ENCODE assay signal across 22 cellular contexts in the genomic region with DNA sequence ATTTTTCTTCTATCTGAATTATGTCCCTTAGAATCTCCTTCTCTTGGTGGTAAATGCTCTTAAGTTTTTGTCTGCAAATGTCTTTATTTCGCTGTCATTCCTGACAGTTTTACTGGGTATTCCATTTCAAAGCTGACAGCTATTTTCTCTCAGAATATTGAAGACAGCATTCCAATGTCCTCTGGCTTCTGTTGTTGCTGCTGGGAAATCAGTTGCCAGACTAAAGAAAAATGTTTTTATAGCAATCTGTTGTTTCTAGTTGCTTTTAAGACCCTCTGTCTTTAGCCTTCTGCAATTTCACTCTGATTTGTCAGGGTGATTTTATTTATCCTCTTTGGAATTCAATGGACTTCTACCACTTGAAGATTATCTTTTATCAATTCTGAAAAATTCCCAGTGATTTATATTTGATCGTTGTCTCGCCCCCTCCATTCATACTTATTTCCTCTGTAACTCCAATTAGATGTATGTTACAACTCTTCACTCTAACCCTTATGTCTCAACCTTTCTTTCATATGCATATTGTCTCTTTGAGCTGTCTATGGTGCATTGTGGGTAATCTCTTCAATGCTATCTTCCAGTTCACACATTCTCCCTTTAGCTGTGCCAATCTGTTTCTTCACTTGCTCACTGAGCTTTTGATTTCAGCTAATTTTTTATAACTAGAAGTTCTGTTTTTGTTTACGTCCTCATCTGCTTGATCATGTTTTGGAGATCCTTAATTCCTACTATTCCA. TPM values are rescaled to one million over a fixed set of nuclear protein-coding genes. Genes with fewer than 3 reads are reported as not detected.
DNase-seq lines count a peak whose midpoint lies in the region; ATAC-seq and TF ChIP-seq lines count a peak whose summit lies in the region.
"Had no signal": no experiment of that assay in that cellular context is flagged by ENCODE, and none has a peak within 500 bp of the region (broad histone marks: within the 10 kb centered on the region; RNA-seq: fewer than 3 reads in every experiment).

No MANE protein-coding gene starts in this region.

- H3K4me3 Mint-ChIP-seq in natural killer cell (no peak overlapping the region), memory B cell (no peak overlapping the region)
- no peak overlapping the region for H3K4me3 Mint-ChIP-seq in natural killer cell treated with Interleukin-12 subunit alpha and Interleukin-12 subunit beta and Interleukin-15 and Interleukin-18, amount 100 ng/mL, for 72 hours
- H3K4me3 Mint-ChIP-seq: H9 had no signal

- ATAC-seq in natural killer cell (no peak), Panc1 (no peak), memory B cell (ENCODE audit: low read depth) (no peak), HG02571 (IDR thresholded peaks at IDR 0.05; ENCODE audit: unreplicated experiment) (no peak), HG02763 (IDR thresholded peaks at IDR 0.05; ENCODE audit: unreplicated experiment) (no peak)
- no peak for ATAC-seq in natural killer cell treated with Interleukin-12 subunit alpha and Interleukin-12 subunit beta and Interleukin-15 and Interleukin-18, amount 100 ng/mL, for 72 hours

- H3K27me3 Mint-ChIP-seq in natural killer cell (ENCODE audit: low read depth in 2 of 2): no peaks in the 10 kb centered on the region
- H3K27me3 Mint-ChIP-seq in natural killer cell treated with Interleukin-12 subunit alpha and Interleukin-12 subunit beta and Interleukin-15 and Interleukin-18, amount 100 ng/mL, for 72 hours: no peaks in the 10 kb centered on the region
- no peaks in the 10 kb centered on the region for H3K27me3 Mint-ChIP-seq in memory B cell

- 96% methylated on average over 4 of the region's 4 CpGs for WGBS in suprapubic skin

- in situ Hi-C loops in Panc1 (cut with HindIII; ENCODE audit: low pct_unique_long_range_greater_than_20kb, low sequenced_read_pairs): no loop called here

- H3K4me3 ChIP-seq in Panc1 (ENCODE audit: low read depth in 2 of 2, low read length in 2 of 2): no peak overlapping the region
- no peak overlapping the region for H3K4me3 ChIP-seq in suprapubic skin
- H3K4me3 ChIP-seq: SK-N-MC had no signal

- H3K27me3 ChIP-seq in Panc1 (ENCODE audit: control insufficient read depth, insufficient read depth, low read length) (no peaks in the 10 kb centered on the region), suprapubic skin (no peaks in the 10 kb centered on the region)
- H3K27me3 ChIP-seq: BE2C had no signal

- H3K9me3 Mint-ChIP-seq in natural killer cell: peaks cover 5% of the 10 kb centered on the region in 2 donors
- H3K9me3 Mint-ChIP-seq in natural killer cell treated with Interleukin-12 subunit alpha and Interleukin-12 subunit beta and Interleukin-15 and Interleukin-18, amount 100 ng/mL, for 72 hours: peaks cover 7% of the 10 kb centered on the region
- H3K9me3 Mint-ChIP-seq in memory B cell: peaks cover 5% of the 10 kb centered on the region

- H3K27ac ChIP-seq in Panc1 (ENCODE audit: low read length) (no peak overlapping the region), suprapubic skin (no peak overlapping the region)
- H3K27ac ChIP-seq: SK-N-MC had no signal

- H3K27ac Mint-ChIP-seq in natural killer cell: peak overlapping the region; percentile 1 to 76
- no peak overlapping the region for H3K27ac Mint-ChIP-seq in natural killer cell treated with Interleukin-12 subunit alpha and Interleukin-12 subunit beta and Interleukin-15 and Interleukin-18, amount 100 ng/mL, for 72 hours
- H3K27ac Mint-ChIP-seq in memory B cell: peak overlapping the region; percentile 0

- H3K36me3 ChIP-seq in Panc1 (ENCODE audit: control insufficient read depth, insufficient read depth, low read length) (no peaks in the 10 kb centered on the region), suprapubic skin (peaks cover 6% of the 10 kb centered on the region)

- no peak for TF ChIP-seq EP300 in suprapubic skin (IDR thresholded peaks at IDR 0.05)

- H3K4me1 Mint-ChIP-seq in natural killer cell (peaks cover 33 to 44% of the 10 kb centered on the region in 2 donors), memory B cell (peaks cover 21% of the 10 kb centered on the region)
- H3K4me1 Mint-ChIP-seq in natural killer cell treated with Interleukin-12 subunit alpha and Interleukin-12 subunit beta and Interleukin-15 and Interleukin-18, amount 100 ng/mL, for 72 hours (ENCODE audit: low read depth in 2 of 2): peaks cover 22% of the 10 kb centered on the region in 2 donors

- POLR2A ChIA-PET in Panc1 (lab: Charles Lee): interaction anchor here (0.5 to 0.6 kb wide), 3 partner anchors 13 to 32 kb away, joined by 5 to 13 read pairs (median 8); no protein-coding TSS in a partner anchor

- DNase-seq in natural killer cell: no peak
- DNase-seq in natural killer cell treated with Interleukin-12 subunit alpha and Interleukin-12 subunit beta and Interleukin-15 and Interleukin-18, amount 100 ng/mL, for 72 hours (ENCODE audit: low spot score): no peak
- DNase-seq in Panc1 (ENCODE audit: low read depth, low spot score): no peak
- no peak for DNase-seq in memory B cell (ENCODE audit: low spot score in 2 of 2)
- DNase-seq in suprapubic skin (ENCODE audit: low spot score in 2 of 2): no peak
- DNase-seq: BE2C; H9; IMR-90; MV-4-11; NCI-H1105 treated with DMSO at 0.1 percent for 48 hours; NCI-H2029 treated with DMSO at 0.1 percent for 48 hours; NCI-H2171; NCI-H345; NCI-H524; NCI-H774; NK-92 treated with Interleukin-12 subunit alpha and Interleukin-12 subunit beta, amount 100 ng/mL, for 24 hours; RPMI8226; SHP77; SW 1271 had no signal

- intact Hi-C loops in natural killer cell (cut with micrococcal nuclease) (no loop called here), Panc1 (cut with micrococcal nuclease; ENCODE audit: unreplicated experiment) (no loop called here)

- no peak for TF ChIP-seq POLR2A in suprapubic skin (IDR thresholded peaks at IDR 0.05)

- no peak for TF ChIP-seq CTCF in natural killer cell (IDR thresholded peaks at IDR 0.05)
- no peak for TF ChIP-seq CTCF in Panc1 (IDR thresholded peaks at IDR 0.05)
- no peak for TF ChIP-seq CTCF in suprapubic skin (IDR thresholded peaks at IDR 0.05)

- H3K36me3 Mint-ChIP-seq in natural killer cell: peaks cover 11% of the 10 kb centered on the region
- H3K36me3 Mint-ChIP-seq in natural killer cell treated with Interleukin-12 subunit alpha and Interleukin-12 subunit beta and Interleukin-15 and Interleukin-18, amount 100 ng/mL, for 72 hours: peaks cover 11% of the 10 kb centered on the region
- H3K36me3 Mint-ChIP-seq in memory B cell: peaks cover 19% of the 10 kb centered on the region

- H3K4me1 ChIP-seq in Panc1 (ENCODE audit: control insufficient read depth, insufficient read depth, low read length) (no peaks in the 10 kb centered on the region), suprapubic skin (no peaks in the 10 kb centered on the region)

- no peaks in the 10 kb centered on the region for H3K9me3 ChIP-seq in Panc1 (ENCODE audit: control insufficient read depth, insufficient read depth, low read depth, low read length)
- no peaks in the 10 kb centered on the region for H3K9me3 ChIP-seq in suprapubic skin
- H3K9me3 ChIP-seq: BE2C had no signal

- CTCF ChIA-PET in Panc1 (lab: Charles Lee): no interaction called here

- BruUV-seq in Panc1 (replicated peaks; lab: Mats Ljungman, UMichigan): TSS peak; percentile 13

RNA-seq across cellular contexts. Expression of a gene that starts 23.5 kb away (rescaled TPM):
- total RNA-seq in natural killer cell (10 to 100 TPM; 82.0 to 97.2 (median 82.4) TPM), Panc1 (2021; ENCODE audit: unreplicated experiment) (61.7 TPM), suprapubic skin (10 to 100 TPM; 21.7 to 48.6 (median 33.8) TPM)
- 10 to 100 TPM; 51.4 to 53.2 TPM for total RNA-seq in natural killer cell treated with Interleukin-12 subunit alpha and Interleukin-12 subunit beta and Interleukin-15 and Interleukin-18, amount 100 ng/mL, for 72 hours
- 10.5 TPM for polyA plus RNA-seq in Panc1 (2012; ENCODE audit: insufficient read length)

Comparison
In these comparisons a context has a peak if more than half of its experiments do, and no peak if none do; other contexts are left out.
1. H3K27ac Mint-ChIP-seq: peak in natural killer cell (2 of 2) and memory B cell (single experiment); none in natural killer cell treated with Interleukin-12 subunit alpha and Interleukin-12 subunit beta and Interleukin-15 and Interleukin-18, amount 100 ng/mL, for 72 hours (0 of 2).